Comparison of ENCODE assay signal across 14 cellular contexts in genomic region chr4:139312552-139313332, GRCh38. TPM values are rescaled to one million over a fixed set of nuclear protein-coding genes. Genes with fewer than 3 reads are reported as not detected.
DNase-seq lines count a peak whose midpoint lies in the region; ATAC-seq and TF ChIP-seq lines count a peak whose summit lies in the region.
"Had no signal": no experiment of that assay in that cellular context is flagged by ENCODE, and none has a peak within 500 bp of the region (broad histone marks: within the 10 kb centered on the region; RNA-seq: fewer than 3 reads in every experiment).

No MANE protein-coding gene starts in this region.

- peaks cover 15% of the 10 kb centered on the region for H3K4me1 ChIP-seq in A673 (ENCODE audit: insufficient read depth, low read length, poor library complexity, severe bottlenecking)
- H3K4me1 ChIP-seq: prostate gland had no signal

- ATAC-seq in GM18868 (IDR thresholded peaks at IDR 0.05; ENCODE audit: unreplicated experiment) = peak; percentile 24
- ATAC-seq in T-cell (replicated peaks in 1 of 4) = no peak
- ATAC-seq in GM19035 (IDR thresholded peaks at IDR 0.05; ENCODE audit: unreplicated experiment) = no peak

- DNase-seq in A673 (ENCODE audit: low spot score) (no peak), T-cell (no peak), immature natural killer cell (no peak), islet precursor cell (no peak)
- DNase-seq in stimulated activated naive CD4-positive, alpha-beta T cell treated with Interleukin-2 at 50 U/mL for 16 hours (lab: John Stamatoyannopoulos, UW) = no peak
- DNase-seq in stimulated activated CD8-positive, alpha-beta memory T cell treated with anti-CD3 and anti-CD28 coated beads, Interleukin-4, amount 100 ng/mL, for 48 hours = no peak
- DNase-seq: activated T-cell treated with anti-CD3 and anti-CD28 coated beads, Interleukin-2, amount 50 U/mL, for 1 hour; NCI-H1105; NCI-H524; tibial artery had no signal

- POLR2A ChIA-PET in A673 (lab: Charles Lee; ENCODE audit: low non-redundant PET) = no interaction called here
- POLR2A ChIA-PET in T-cell (lab: Charles Lee) = interaction anchor here in 1 of 2 donors (0.6 kb wide), 1 partner anchor 31 kb away, joined by 4 read pairs; no protein-coding TSS in a partner anchor

- peaks cover 7% of the 10 kb centered on the region for H3K9me3 ChIP-seq in A673 (ENCODE audit: low read depth, low read length, poor library complexity, severe bottlenecking)
- H3K9me3 ChIP-seq: esophagus muscularis mucosa, prostate gland, tibial artery had no signal

- H3K27me3 ChIP-seq in A673 (replicated peaks; ENCODE audit: insufficient read depth, low read depth, low read length, poor library complexity) = no peaks in the 10 kb centered on the region
- H3K27me3 ChIP-seq: esophagus muscularis mucosa, tibial artery had no signal

- H3K27ac ChIP-seq in A673 (ENCODE audit: low read depth, low read length, poor library complexity, severe bottlenecking) = peak overlapping the region; percentile 26
- H3K27ac ChIP-seq: esophagus muscularis mucosa, prostate gland, tibial artery had no signal

- H3K4me3 ChIP-seq in A673 (ENCODE audit: low read depth, low read length, poor library complexity, severe bottlenecking) = no peak overlapping the region
- H3K4me3 ChIP-seq: esophagus muscularis mucosa, prostate gland, tibial artery had no signal

- CTCF ChIA-PET in A673 (lab: Charles Lee) = no interaction called here
- CTCF ChIA-PET in T-cell (lab: Charles Lee) = interaction anchor here in 1 of 2 donors (0.7 to 0.8 kb wide), 2 partner anchors 140 to 1540 kb away, joined by 3 to 4 read pairs; no protein-coding TSS in a partner anchor

- H3K27ac Mint-ChIP-seq in T-cell = peak overlapping the region; percentile 70 to 86
- H3K27ac Mint-ChIP-seq in immature natural killer cell = peak overlapping the region in 5 of 6 donors; percentile 6 to 80 (median 58)

- H3K36me3 Mint-ChIP-seq in T-cell (peaks cover 4% of the 10 kb centered on the region), immature natural killer cell (no peaks in the 10 kb centered on the region)

- peaks cover 6% of the 10 kb centered on the region for H3K36me3 ChIP-seq in A673 (ENCODE audit: insufficient read depth, low read length, poor library complexity, severe bottlenecking)
- H3K36me3 ChIP-seq: esophagus muscularis mucosa, prostate gland, tibial artery had no signal

- H3K4me3 Mint-ChIP-seq in T-cell (peak overlapping the region in 2 of 3 donors; percentile 28 to 39), immature natural killer cell (no peak overlapping the region)

- H3K27me3 Mint-ChIP-seq in T-cell (no peaks in the 10 kb centered on the region), immature natural killer cell (ENCODE audit: low read depth in 3 of 3) (no peaks in the 10 kb centered on the region)

- H3K9me3 Mint-ChIP-seq in T-cell (no peaks in the 10 kb centered on the region), immature natural killer cell (no peaks in the 10 kb centered on the region)

- TF ChIP-seq CTCF in A673 (conservative IDR thresholded peaks at IDR 0.05; ENCODE audit: low read depth, low read length) = no peak

- H3K4me1 Mint-ChIP-seq in T-cell = peaks cover 76 to 84% (median 79%) of the 10 kb centered on the region in 3 donors
- H3K4me1 Mint-ChIP-seq in immature natural killer cell = peaks cover 68 to 84% of the 10 kb centered on the region in 2 donors

- BruUV-seq in A673 (replicated peaks; lab: Mats Ljungman, UMichigan) = TSS peak; percentile 5

- intact Hi-C loops in A673 (cut with micrococcal nuclease; ENCODE audit: unreplicated experiment) = no loop called here

RNA-seq across cellular contexts. Expression of gene NDUFC1, which starts 10.5 kb away (rescaled TPM):
- total RNA-seq in A673 (2021) (116 and 117 TPM in 2 replicates), T-cell (10 to 100 TPM; 19.6 to 29.1 (median 26.8) TPM)
- polyA plus RNA-seq in immature natural killer cell = 10 to 100 TPM; 47.4 to 80.1 (median 77.8) TPM

RNA-seq across cellular contexts. Expression of gene NAA15, which starts 11.4 kb away (rescaled TPM):
- total RNA-seq in A673 (2021) = 105 and 123 TPM in 2 replicates
- total RNA-seq in T-cell = 10 to 100 TPM; 45.1 to 64.0 (median 50.7) TPM
- polyA plus RNA-seq in immature natural killer cell = 10 to 100 TPM; 19.6 to 33.9 (median 22.1) TPM

RNA-seq across cellular contexts. Expression of gene MGARP, which starts 32.7 kb away (rescaled TPM):
- total RNA-seq in A673 (2021) (6.0 and 6.9 TPM in 2 replicates), T-cell (under 1 TPM in 4 of 5 donors, not detected in 1; 0.25 to 0.61 (median 0.39) TPM)
- polyA plus RNA-seq in immature natural killer cell = under 1 TPM in 1 of 3 donors, not detected in 2; 0.27 TPM

Comparison
In these comparisons a context has a peak if more than half of its experiments do, and no peak if none do; other contexts are left out.
1. H3K4me3 Mint-ChIP-seq: peak in T-cell (2 of 3); none in immature natural killer cell (0 of 5).